11 cellular contexts compared by ENCODE assay signal in genomic region chr6:36358235-36358915, GRCh38. TPM values are rescaled to one million over a fixed set of nuclear protein-coding genes. Genes with fewer than 3 reads are reported as not detected.
DNase-seq lines count a peak whose midpoint lies in the region; ATAC-seq and TF ChIP-seq lines count a peak whose summit lies in the region.
"Had no signal": no experiment of that assay in that cellular context is flagged by ENCODE, and none has a peak within 500 bp of the region (broad histone marks: within the 10 kb centered on the region; RNA-seq: fewer than 3 reads in every experiment).

No MANE protein-coding gene starts in this region.

- H3K27me3 ChIP-seq in ACC112 (ENCODE audit: insufficient read depth, low read length) (no peaks in the 10 kb centered on the region), Peyer's patch (no peaks in the 10 kb centered on the region)

- H3K27ac ChIP-seq in ACC112 (ENCODE audit: low read depth, low read length): peak overlapping the region; percentile 29; the same call in 1 of the 2 replicates
- peak overlapping the region in 1 of 4 donors; percentile 46 for H3K27ac ChIP-seq in Peyer's patch

- no peaks in the 10 kb centered on the region for H3K9me3 ChIP-seq in Peyer's patch

- ATAC-seq in HG02759 (IDR thresholded peaks at IDR 0.05; ENCODE audit: unreplicated experiment) (peak; percentile 39), GM18870 (IDR thresholded peaks at IDR 0.05; ENCODE audit: unreplicated experiment) (no peak)

- TF ChIP-seq POLR2A in Peyer's patch (IDR thresholded peaks at IDR 0.05): no peak

- TF ChIP-seq CTCF in choroid plexus epithelial cell (conservative IDR thresholded peaks at IDR 0.05; ENCODE audit: low read depth, low read length): no peak
- no peak for TF ChIP-seq CTCF in Peyer's patch (IDR thresholded peaks at IDR 0.05)

- H3K36me3 ChIP-seq in ACC112 (ENCODE audit: insufficient read depth, low read length) (no peaks in the 10 kb centered on the region), Peyer's patch (no peaks in the 10 kb centered on the region)

- H3K4me3 ChIP-seq in ACC112 (ENCODE audit: low read depth, low read length): no peak overlapping the region
- H3K4me3 ChIP-seq in choroid plexus epithelial cell (ENCODE audit: low read depth, low read length): no peak overlapping the region
- H3K4me3 ChIP-seq in Peyer's patch: no peak overlapping the region

- DNase-seq in choroid plexus epithelial cell (ENCODE audit: low read depth): peak; percentile 85
- peak; percentile 97 for DNase-seq in myocyte (ENCODE audit: low read depth)
- DNase-seq in cerebellar cortex (ENCODE audit: low spot score): no peak
- DNase-seq in Peyer's patch: no peak
- no peak for DNase-seq in GDM1 (lab: John Stamatoyannopoulos, UW)
- DNase-seq: foreskin fibroblast had no signal

- peaks cover 18% of the 10 kb centered on the region for H3K4me1 ChIP-seq in ACC112 (ENCODE audit: control insufficient read depth, insufficient read depth, low read length, unreplicated experiment)
- peaks cover 0 to 21% (median 0%) of the 10 kb centered on the region in 4 donors for H3K4me1 ChIP-seq in Peyer's patch

- H3K79me2 ChIP-seq in ACC112 (ENCODE audit: control insufficient read depth, insufficient read depth, low read length, unreplicated experiment): no peaks in the 10 kb centered on the region

- peak overlapping the region; percentile 59 for H2AFZ ChIP-seq in ACC112 (ENCODE audit: low read length, unreplicated experiment)

RNA-seq across cellular contexts. Expression of gene BNIP5, which starts 21.7 kb away (rescaled TPM):
- total RNA-seq in myocyte (not detected in 2 replicates), Peyer's patch (10 to 100 TPM in 3 of 4 donors, 1 to 10 TPM in 1; 9.1 to 35.4 (median 25.3) TPM)
- polyA plus RNA-seq in myocyte (2012): 0.03 TPM
- total RNA-seq: activated T-helper 2 cell treated with anti-CD3 and anti-CD28 coated beads, Interferon-gamma antibody, Interleukin-2, Interleukin-4, amounts not matched to agents 10 μg/mL and 5 μg/mL and 100 μg/mL, durations not matched to agents 14 hours and 24 hours and 36 hours had no signal
- polyA plus RNA-seq: AG04450 had no signal

RNA-seq across cellular contexts. Expression of gene ETV7, which starts 29.1 kb away (rescaled TPM):
- total RNA-seq in myocyte: 0.62 TPM in 1 of 2 replicates, not detected in the other
- polyA plus RNA-seq in myocyte (2012): 0.45 TPM
- total RNA-seq in Peyer's patch: 10 to 100 TPM in 2 of 4 donors, 1 to 10 TPM in 2; 3.3 to 12.1 (median 9.9) TPM

Comparison
In these comparisons a context has a peak if more than half of its experiments do, and no peak if none do; other contexts are left out.
1. DNase-seq: peak in choroid plexus epithelial cell (single experiment) and myocyte (single experiment); none in cerebellar cortex (single experiment), Peyer's patch (0 of 3) and GDM1 (single experiment).
2. RNA of gene BNIP5, which starts 21.7 kb away (total RNA-seq): 9.1 to 35.4 TPM in Peyer's patch; not detected in myocyte; every median in the first group is over 10 times any median in the second.